Comparison of ENCODE assay signal across 33 cellular contexts in genomic region chr16:64880994-64881393, GRCh38.
DNase-seq lines count a peak whose midpoint lies in the region; TF ChIP-seq lines count a peak whose summit lies in the region.
"Had no signal": no experiment of that assay in that cellular context is flagged by ENCODE, and none has a peak within 500 bp of the region (broad histone marks: within the 10 kb centered on the region; RNA-seq: fewer than 3 reads in every experiment).

No MANE protein-coding gene starts in this region.

- intact Hi-C loops in vagina (cut with DNase I) (no loop called here), MCF 10A (cut with micrococcal nuclease) (no loop called here), testis (cut with DNase I; ENCODE audit: low total_unique reads) (no loop called here)

- DNase-seq in AG10803 (ENCODE audit: low read depth): peak; percentile 42
- DNase-seq in amniotic epithelial cell (ENCODE audit: low read depth): peak; percentile 22
- peak; percentile 80 to 84 for DNase-seq in foreskin fibroblast
- DNase-seq in nephron progenitor cell: no peak
- no peak for DNase-seq in vagina (ENCODE audit: extremely low spot score in 2 of 2)
- DNase-seq in MCF 10A (ENCODE audit: unreplicated experiment): no peak
- DNase-seq in testis: no peak
- DNase-seq in HK-2 (ENCODE audit: unreplicated experiment): no peak
- DNase-seq: activated CD4-positive, alpha-beta memory T cell treated with anti-CD3 and anti-CD28 coated beads, Interleukin-2, amount 10 ng/mL, durations not matched to agents 7 days and 5 days; activated CD4-positive, alpha-beta T cell treated with anti-CD3 and anti-CD28 coated beads for 1 hour; activated CD8-positive, alpha-beta memory T cell treated with anti-CD3 and anti-CD28 coated beads, Interleukin-2, amount 50 U/mL, for 4 hours; activated naive CD4-positive, alpha-beta T cell; CD4-positive, alpha-beta memory T cell; colonic mucosa; DND-41; effector CD4-positive, alpha-beta T cell; GOT3; HFFc6; islet precursor cell; MG63; naive thymus-derived CD8-positive, alpha-beta T cell; NCI-H1105 treated with DMSO at 0.1 percent for 48 hours; NCI-H187 treated with DMSO at 0.1 percent for 48 hours; NCI-H2171; NCI-H510A treated with DMSO at 0.1 percent for 48 hours; ovary; small intestine; stimulated activated CD4-positive, alpha-beta T cell treated with anti-CD3 and anti-CD28 coated beads, Interleukin-1b, Interleukin-23, amount 100 ng/mL, for 48 hours; stimulated activated naive CD4-positive, alpha-beta T cell treated with Interleukin-2 at 50 U/mL for 16 hours; upper lobe of right lung had no signal

- POLR2A ChIA-PET in MCF 10A (lab: Yijun Ruan, JAX): interaction anchor here (0.6 kb wide), 1 partner anchor 1773 kb away, joined by 4 read pairs; no protein-coding TSS in a partner anchor

- H3K36me3 Mint-ChIP-seq in nephron progenitor cell (ENCODE audit: low read depth) (no peaks in the 10 kb centered on the region), MCF 10A (ENCODE audit: insufficient read depth, unreplicated experiment) (no peaks in the 10 kb centered on the region)
- H3K36me3 Mint-ChIP-seq: CD4-positive, alpha-beta memory T cell; naive thymus-derived CD8-positive, alpha-beta T cell had no signal

- H3K9me3 ChIP-seq in vagina (no peaks in the 10 kb centered on the region), testis (no peaks in the 10 kb centered on the region)
- H3K9me3 ChIP-seq: A549, colonic mucosa, MG63, ovary, suprapubic skin, upper lobe of right lung had no signal

- CTCF ChIA-PET in MCF 10A (lab: Yijun Ruan, JAX): no interaction called here

- BruUV-seq in MCF 10A (replicated peaks; lab: Mats Ljungman, UMichigan): no TSS peak

- H3K27ac ChIP-seq in vagina: no peak overlapping the region
- no peak overlapping the region for H3K27ac ChIP-seq in testis
- H3K27ac ChIP-seq: A549, colonic mucosa, ovary, upper lobe of right lung had no signal

- WGBS in testis, 2 donors: 30 to 34% methylated on average over 2 of the region's 2 CpGs

- H3K27me3 ChIP-seq in vagina: no peaks in the 10 kb centered on the region
- H3K27me3 ChIP-seq in testis: no peaks in the 10 kb centered on the region
- H3K27me3 ChIP-seq: colonic mucosa, MG63, ovary, suprapubic skin, upper lobe of right lung had no signal

- no peak overlapping the region for H3K4me3 ChIP-seq in AG10803 (ENCODE audit: low read length)
- H3K4me3 ChIP-seq in foreskin fibroblast (ENCODE audit: low read depth in 1 of 2, low read length in 2 of 2): no peak overlapping the region
- no peak overlapping the region for H3K4me3 ChIP-seq in vagina
- no peak overlapping the region for H3K4me3 ChIP-seq in testis
- H3K4me3 ChIP-seq: A549, colonic mucosa, MG63, ovary, suprapubic skin, upper lobe of right lung had no signal

- TF ChIP-seq POLR2A in vagina (IDR thresholded peaks at IDR 0.05): no peak
- no peak for TF ChIP-seq POLR2A in testis (IDR thresholded peaks at IDR 0.05)

- peak overlapping the region; percentile 69 for H3K27ac Mint-ChIP-seq in nephron progenitor cell
- H3K27ac Mint-ChIP-seq in MCF 10A (ENCODE audit: low read depth, unreplicated experiment): no peak overlapping the region
- H3K27ac Mint-ChIP-seq: activated CD4-positive, alpha-beta memory T cell treated with anti-CD3 and anti-CD28 coated beads, Interleukin-2, amount 10 ng/mL, durations not matched to agents 7 days and 5 days; B cell; CD4-positive, alpha-beta memory T cell; HFFc6; naive thymus-derived CD8-positive, alpha-beta T cell had no signal

- no peak for TF ChIP-seq CTCF in AG10803 (conservative IDR thresholded peaks at IDR 0.05; ENCODE audit: low read length)
- TF ChIP-seq CTCF in foreskin fibroblast (IDR thresholded peaks at IDR 0.05; ENCODE audit: low read depth, low read length): no peak
- TF ChIP-seq CTCF in nephron progenitor cell (IDR thresholded peaks at IDR 0.05): no peak
- TF ChIP-seq CTCF in vagina (IDR thresholded peaks at IDR 0.05): no peak
- no peak for TF ChIP-seq CTCF in MCF 10A (IDR thresholded peaks at IDR 0.05; ENCODE audit: unreplicated experiment)
- TF ChIP-seq CTCF in testis (IDR thresholded peaks at IDR 0.05): no peak

- H3K9me3 Mint-ChIP-seq in nephron progenitor cell: peaks cover 14% of the 10 kb centered on the region
- peaks cover 18% of the 10 kb centered on the region for H3K9me3 Mint-ChIP-seq in MCF 10A (ENCODE audit: unreplicated experiment)
- H3K9me3 Mint-ChIP-seq: HFFc6 had no signal

- peaks cover 7% of the 10 kb centered on the region for H3K4me1 Mint-ChIP-seq in nephron progenitor cell
- H3K4me1 Mint-ChIP-seq in MCF 10A (ENCODE audit: insufficient read depth, unreplicated experiment): peaks cover 6% of the 10 kb centered on the region
- H3K4me1 Mint-ChIP-seq: activated CD4-positive, alpha-beta memory T cell treated with anti-CD3 and anti-CD28 coated beads, Interleukin-2, amount 10 ng/mL, durations not matched to agents 7 days and 5 days; B cell; CD4-positive, alpha-beta memory T cell; naive thymus-derived CD8-positive, alpha-beta T cell had no signal

- H3K36me3 ChIP-seq in vagina (no peaks in the 10 kb centered on the region), testis (ENCODE audit: low read depth, missing control alignments) (no peaks in the 10 kb centered on the region)
- H3K36me3 ChIP-seq: colonic mucosa, MG63, ovary, suprapubic skin, upper lobe of right lung had no signal

- H3K27me3 Mint-ChIP-seq in nephron progenitor cell (ENCODE audit: low read depth, poor library complexity) (peaks cover 8% of the 10 kb centered on the region), MCF 10A (ENCODE audit: insufficient read depth, unreplicated experiment) (no peaks in the 10 kb centered on the region)
- H3K27me3 Mint-ChIP-seq: activated CD4-positive, alpha-beta memory T cell treated with anti-CD3 and anti-CD28 coated beads, Interleukin-2, amount 10 ng/mL, durations not matched to agents 7 days and 5 days; B cell; CD4-positive, alpha-beta memory T cell; naive thymus-derived CD8-positive, alpha-beta T cell had no signal

- H3K4me3 Mint-ChIP-seq in nephron progenitor cell: no peak overlapping the region
- no peak overlapping the region for H3K4me3 Mint-ChIP-seq in MCF 10A (ENCODE audit: unreplicated experiment)
- H3K4me3 Mint-ChIP-seq: activated CD4-positive, alpha-beta memory T cell treated with anti-CD3 and anti-CD28 coated beads, Interleukin-2, amount 10 ng/mL, durations not matched to agents 7 days and 5 days; B cell; CD4-positive, alpha-beta memory T cell; HFFc6; naive thymus-derived CD8-positive, alpha-beta T cell had no signal

- H3K4me1 ChIP-seq in vagina (peaks cover 7% of the 10 kb centered on the region), testis (no peaks in the 10 kb centered on the region)
- H3K4me1 ChIP-seq: A549, colonic mucosa, suprapubic skin, upper lobe of right lung had no signal

Comparison
In these comparisons a context has a peak if more than half of its experiments do, and no peak if none do; other contexts are left out.
1. DNase-seq: peak in AG10803 (single experiment), amniotic epithelial cell (single experiment) and foreskin fibroblast (2 of 2); none in nephron progenitor cell (single experiment), vagina (0 of 2), MCF 10A (single experiment), testis (single experiment) and HK-2 (single experiment).